14 cellular contexts compared by ENCODE assay signal in genomic region chr1:233905416-233906051, GRCh38. TPM values are rescaled to one million over a fixed set of nuclear protein-coding genes. Genes with fewer than 3 reads are reported as not detected.
A peak's percentile ranks its signal among the peaks of the same experiment; 100 is the strongest.
DNase-seq lines count a peak whose midpoint lies in the region; ATAC-seq and TF ChIP-seq lines count a peak whose summit lies in the region.
"Had no signal": no experiment of that assay in that cellular context is flagged by ENCODE, and none has a peak within 500 bp of the region (broad histone marks: within the 10 kb centered on the region; RNA-seq: fewer than 3 reads in every experiment).

No MANE protein-coding gene starts in this region.

- H3K27me3 Mint-ChIP-seq in neural crest cell (ENCODE audit: low read depth) = peaks cover 87% of the 10 kb centered on the region

- TF ChIP-seq CTCF in RWPE2 (IDR thresholded peaks at IDR 0.05; ENCODE audit: poor library complexity, severe bottlenecking) (no peak), fibroblast of villous mesenchyme (IDR thresholded peaks at IDR 0.05; ENCODE audit: insufficient read depth, low read depth, low read length) (no peak), neural crest cell (conservative IDR thresholded peaks at IDR 0.05) (no peak)

- H3K4me3 ChIP-seq in RWPE2 (ENCODE audit: severe bottlenecking) (peak overlapping the region; percentile 73), fibroblast of villous mesenchyme (ENCODE audit: low read depth, low read length) (peak overlapping the region; percentile 39)
- H3K4me3 ChIP-seq: BLaER1 had no signal

- no peaks in the 10 kb centered on the region for H3K36me3 ChIP-seq in RWPE2 (ENCODE audit: low read depth)
- H3K36me3 ChIP-seq: BLaER1 had no signal

- DNase-seq in ELF-1 (ENCODE audit: low read depth, low spot score) (peak; percentile 26), RWPE2 (ENCODE audit: low spot score) (no peak), fibroblast of villous mesenchyme (ENCODE audit: low read depth) (no peak), neural crest cell (ENCODE audit: low read depth, low spot score) (no peak), SW480 (ENCODE audit: low spot score) (no peak), NOMO-1 (lab: John Stamatoyannopoulos, UW; ENCODE audit: unreplicated experiment in 2 of 2) (no peak), NCI-H446 treated with DMSO at 0.1 percent for 48 hours (lab: John Stamatoyannopoulos, UW) (no peak), epidermal melanocyte (ENCODE audit: insufficient read length, low spot score) (no peak)
- DNase-seq: activated CD4-positive, alpha-beta T cell treated with anti-CD3 and anti-CD28 coated beads for 4 hours; activated naive CD4-positive, alpha-beta T cell; effector CD8-positive, alpha-beta T cell; hippocampal formation had no signal

- H3K4me3 Mint-ChIP-seq in neural crest cell = peak overlapping the region; percentile 85

- no peak for ATAC-seq in RWPE2 (ENCODE audit: low read depth)

- H3K4me1 Mint-ChIP-seq in neural crest cell = peaks cover 10% of the 10 kb centered on the region

- peaks cover 31% of the 10 kb centered on the region for H3K4me1 ChIP-seq in RWPE2 (ENCODE audit: insufficient read depth, poor library complexity, severe bottlenecking)
- H3K4me1 ChIP-seq: BLaER1 had no signal

- no peaks in the 10 kb centered on the region for H3K27me3 ChIP-seq in RWPE2 (ENCODE audit: insufficient read depth, poor library complexity, severe bottlenecking)
- H3K27me3 ChIP-seq: BLaER1 had no signal

- H3K27ac ChIP-seq in RWPE2 (ENCODE audit: poor library complexity, severe bottlenecking) = peak overlapping the region; percentile 44
- H3K27ac ChIP-seq: BLaER1 had no signal

- H3K9me3 Mint-ChIP-seq in neural crest cell = no peaks in the 10 kb centered on the region

- H3K27ac Mint-ChIP-seq in neural crest cell (ENCODE audit: unreplicated experiment) = no peak overlapping the region

- no peaks in the 10 kb centered on the region for H3K9me3 ChIP-seq in RWPE2 (ENCODE audit: severe bottlenecking)

- no peaks in the 10 kb centered on the region for H3K36me3 Mint-ChIP-seq in neural crest cell (ENCODE audit: low read depth)

RNA-seq across cellular contexts. Expression of gene SLC35F3, which starts 1.1 kb away (rescaled TPM):
- total RNA-seq in fibroblast of villous mesenchyme (0.97 and 1.7 TPM in 2 replicates), neural crest cell (2.5 and 2.6 TPM in 2 replicates)
- total RNA-seq: LHCN-M2 had no signal
